ENCODE assay signal across 27 cellular contexts in genomic region chr16:85539629-85540291, GRCh38.
"Had no signal": no experiment of that assay in that cellular context is flagged by ENCODE, and none has a peak within 500 bp of the region (broad histone marks: within the 10 kb centered on the region; RNA-seq: fewer than 3 reads in every experiment).

No MANE protein-coding gene starts in this region.

- H3K4me1 Mint-ChIP-seq: activated T-helper 17 cell treated with anti-CD3 and anti-CD28 coated beads, Interleukin-2, amount 50 U/mL, for 72 hours had no signal

- H3K36me3 Mint-ChIP-seq: activated naive CD8-positive, alpha-beta T cell treated with anti-CD3 and anti-CD28 coated beads for 36 hours had no signal

- DNase-seq: activated CD4-positive, alpha-beta T cell treated with anti-CD3 and anti-CD28 coated beads, Interleukin-2, amount 10 ng/mL, durations not matched to agents 24 days and 14 days; activated CD4-positive, alpha-beta T cell treated with anti-CD3 and anti-CD28 coated beads, Interleukin-2, amount 50 U/mL, for 4 hours; activated CD8-positive, alpha-beta T cell treated with anti-CD3 and anti-CD28 coated beads for 36 hours; activated effector memory CD4-positive, alpha-beta T cell treated with anti-CD3 and anti-CD28 coated beads, Interleukin-2, amount 50 U/mL, for 16 hours; activated naive CD4-positive, alpha-beta T cell; activated naive CD4-positive, alpha-beta T cell treated with anti-CD3 and anti-CD28 coated beads, Interleukin-2, amount 50 U/mL, for 16 hours; activated naive CD8-positive, alpha-beta T cell treated with anti-CD3 and anti-CD28 coated beads for 36 hours; activated T-cell treated with anti-CD3 and anti-CD28 coated beads, Interleukin-2, amount 50 U/mL, for 1 hour; activated T-cell treated with anti-CD3 and anti-CD28 coated beads, Interleukin-2, amount 50 U/mL, for 72 hours; amniotic stem cell; aorta; NCI-H1092 treated with DMSO at 0.1 percent for 48 hours; NCI-H187 treated with DMSO at 0.1 percent for 48 hours; NCI-H2171 treated with DMSO at 0.1 percent for 48 hours; NCI-H345; NCI-H510A; NCI-H526; SHP77; SJCRH30 had no signal

- H3K36me3 ChIP-seq: cardiac muscle cell, SJCRH30 had no signal

- H3K9me3 Mint-ChIP-seq: activated CD4-positive, alpha-beta T cell treated with anti-CD3 and anti-CD28 coated beads, Interleukin-2, amount 10 ng/mL, durations not matched to agents 24 days and 14 days; activated naive CD8-positive, alpha-beta T cell treated with anti-CD3 and anti-CD28 coated beads for 36 hours; activated T-helper 17 cell treated with anti-CD3 and anti-CD28 coated beads, Interleukin-2, amount 50 U/mL, for 72 hours; central memory CD8-positive, alpha-beta T cell had no signal

- H3K27ac Mint-ChIP-seq: activated CD4-positive, alpha-beta T cell treated with anti-CD3 and anti-CD28 coated beads, Interleukin-2, amount 10 ng/mL, durations not matched to agents 24 days and 14 days; activated CD8-positive, alpha-beta T cell treated with anti-CD3 and anti-CD28 coated beads for 36 hours; activated naive CD8-positive, alpha-beta T cell treated with anti-CD3 and anti-CD28 coated beads for 36 hours; activated T-cell treated with anti-CD3 and anti-CD28 coated beads, Interleukin-2, amount 50 U/mL, for 72 hours; activated T-helper 17 cell treated with anti-CD3 and anti-CD28 coated beads, Interleukin-2, amount 50 U/mL, for 72 hours; T-helper 1 cell treated with Interleukin-12 subunit alpha and Interleukin-12 subunit beta and Interleukin-4 antibody, amounts not matched to agents 30 μg/mL and 1 μg/mL, for 36 hours; T-helper 2 cell treated with Interferon-gamma antibody and Interleukin-4, amounts not matched to agents 5 μg/mL and 100 μg/mL, for 36 hours had no signal

- H3K4me3 Mint-ChIP-seq: activated CD4-positive, alpha-beta T cell treated with anti-CD3 and anti-CD28 coated beads, Interleukin-2, amount 10 ng/mL, durations not matched to agents 24 days and 14 days; activated CD8-positive, alpha-beta T cell treated with anti-CD3 and anti-CD28 coated beads for 36 hours; activated naive CD8-positive, alpha-beta T cell treated with anti-CD3 and anti-CD28 coated beads for 36 hours; activated T-cell treated with anti-CD3 and anti-CD28 coated beads, Interleukin-2, amount 50 U/mL, for 72 hours; activated T-helper 17 cell treated with anti-CD3 and anti-CD28 coated beads, Interleukin-2, amount 50 U/mL, for 72 hours; central memory CD8-positive, alpha-beta T cell; T-helper 1 cell treated with Interleukin-12 subunit alpha and Interleukin-12 subunit beta and Interleukin-4 antibody, amounts not matched to agents 30 μg/mL and 1 μg/mL, for 36 hours; T-helper 2 cell treated with Interferon-gamma antibody and Interleukin-4, amounts not matched to agents 5 μg/mL and 100 μg/mL, for 36 hours had no signal

- FAIRE-seq: TTC549 had no signal

- ATAC-seq: activated CD8-positive, alpha-beta T cell treated with anti-CD3 and anti-CD28 coated beads for 36 hours; activated T-cell treated with anti-CD3 and anti-CD28 coated beads, Interleukin-2, amount 50 U/mL, for 72 hours; activated T-helper 17 cell treated with anti-CD3 and anti-CD28 coated beads, Interleukin-2, amount 50 U/mL, for 72 hours; Panc1 had no signal

- H3K27me3 Mint-ChIP-seq: activated CD4-positive, alpha-beta T cell treated with anti-CD3 and anti-CD28 coated beads, Interleukin-2, amount 10 ng/mL, durations not matched to agents 24 days and 14 days; activated CD8-positive, alpha-beta T cell treated with anti-CD3 and anti-CD28 coated beads for 36 hours; activated naive CD8-positive, alpha-beta T cell treated with anti-CD3 and anti-CD28 coated beads for 36 hours; activated T-helper 17 cell treated with anti-CD3 and anti-CD28 coated beads, Interleukin-2, amount 50 U/mL, for 72 hours; central memory CD8-positive, alpha-beta T cell had no signal

- H3K4me3 ChIP-seq: cardiac muscle cell, SJCRH30, SK-N-MC had no signal

- H3K27me3 ChIP-seq: cardiac muscle cell, SJCRH30 had no signal

- H3K27ac ChIP-seq: cardiac muscle cell, SJCRH30, SK-N-MC had no signal
